ENCODE assay signal across 8 cellular contexts in the genomic region with DNA sequence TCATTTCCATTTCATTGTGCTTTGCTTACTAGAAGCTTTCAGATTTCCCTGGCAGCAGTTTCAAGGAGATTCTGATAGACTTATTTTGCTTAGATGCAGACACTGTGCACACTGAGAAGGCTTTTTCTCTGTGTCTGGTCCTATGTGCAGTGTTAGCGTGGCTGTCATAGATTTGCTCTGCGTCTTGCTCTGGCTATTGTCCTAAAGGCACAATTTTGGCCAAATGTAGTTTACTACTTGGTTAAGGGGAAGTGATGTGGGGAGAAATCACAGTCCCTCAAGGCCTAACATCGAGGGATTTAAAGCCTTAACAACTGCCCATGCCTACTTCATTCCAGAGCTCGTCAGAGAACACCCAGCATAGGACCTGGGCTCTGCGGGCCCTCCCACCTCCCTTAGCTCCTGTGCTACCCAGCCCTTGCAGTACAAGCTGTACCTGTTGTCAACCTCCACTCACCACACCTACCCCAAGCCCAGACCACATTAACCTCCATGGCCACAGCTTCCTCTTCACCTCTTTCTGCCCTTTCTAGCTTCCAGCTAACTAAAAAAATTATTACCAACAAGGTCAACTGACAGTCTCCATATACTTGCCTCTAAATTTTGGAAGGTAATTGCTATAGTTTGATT. TPM values are rescaled to one million over a fixed set of nuclear protein-coding genes. Genes with fewer than 3 reads are reported as not detected.
DNase-seq lines count a peak whose midpoint lies in the region; ATAC-seq, FAIRE-seq and TF ChIP-seq lines count a peak whose summit lies in the region.

No MANE protein-coding gene starts in this region.

- peak; percentile 88 for FAIRE-seq in GM18507 (lab: Jason Lieb, UNC)

- DNase-seq in GM18507 (ENCODE audit: extremely low spot score, insufficient read length, low read depth): peak; percentile 32
- peak; percentile 32 for DNase-seq in activated T-cell treated with anti-CD3 and anti-CD28 coated beads for 1 hour (ENCODE audit: low read depth)
- DNase-seq in spleen: peak; percentile 92
- no peak for DNase-seq in coronary artery (ENCODE audit: low spot score)
- no peak for DNase-seq in occipital lobe (lab: John Stamatoyannopoulos, UW)
- DNase-seq in ascending aorta (ENCODE audit: low spot score in 2 of 2): no peak

- H3K27me3 ChIP-seq in spleen (replicated peaks in 1 of 7): no peaks in the 10 kb centered on the region
- H3K27me3 ChIP-seq in ascending aorta: no peaks in the 10 kb centered on the region

- no peak for TF ChIP-seq CTCF in spleen (IDR thresholded peaks at IDR 0.05 in 8 of 11, conservative IDR thresholded peaks at IDR 0.05 in 3 of 11)
- no peak for TF ChIP-seq CTCF in coronary artery (IDR thresholded peaks at IDR 0.05)
- no peak for TF ChIP-seq CTCF in ascending aorta (IDR thresholded peaks at IDR 0.05)

- no peak for TF ChIP-seq POLR2A in spleen (IDR thresholded peaks at IDR 0.05)

- peaks cover 0 to 4% (median 0%) of the 10 kb centered on the region in 6 donors for H3K36me3 ChIP-seq in spleen
- H3K36me3 ChIP-seq in ascending aorta: no peaks in the 10 kb centered on the region

- 47 to 68% (median 60%) methylated on average over 5 of the region's 5 CpGs for WGBS in spleen, 5 donors

- intact Hi-C loops in spleen (cut with DNase I; ENCODE audit: low total_unique reads): no loop called here
- intact Hi-C loops in ascending aorta (cut with DNase I): no loop called here

- H3K4me3 ChIP-seq in spleen (peak overlapping the region in 1 of 8 donors; percentile 29), coronary artery (no peak overlapping the region), ascending aorta (no peak overlapping the region)

- ATAC-seq in HG03354 (IDR thresholded peaks at IDR 0.05; ENCODE audit: poor library complexity, severe bottlenecking, unreplicated experiment) (peak; percentile 80), HG02970 (IDR thresholded peaks at IDR 0.05; ENCODE audit: low FRiP score, unreplicated experiment) (no peak)

- H3K27ac ChIP-seq in spleen (peak overlapping the region in 4 of 8 donors; percentile 53 to 75 (median 56)), coronary artery (no peak overlapping the region), ascending aorta (no peak overlapping the region)

- H3K4me1 ChIP-seq in spleen: peaks cover 0 to 46% (median 21%) of the 10 kb centered on the region in 6 donors
- H3K4me1 ChIP-seq in ascending aorta: peaks cover 0 to 5% of the 10 kb centered on the region in 2 donors

- no peaks in the 10 kb centered on the region for H3K9me3 ChIP-seq in spleen
- H3K9me3 ChIP-seq in ascending aorta: no peaks in the 10 kb centered on the region

RNA-seq across cellular contexts. Expression of gene KATNAL1, which starts 38.9 kb away (rescaled TPM):
- total RNA-seq in spleen: 10 to 100 TPM in 5 of 7 donors, 1 to 10 TPM in 2; 7.1 to 17.6 (median 11.1) TPM
- polyA plus RNA-seq in spleen: 1 to 10 TPM in 2 of 3 donors, under 1 TPM in 1; 0.78 to 2.0 (median 1.9) TPM
- total RNA-seq in occipital lobe: 76.3 TPM
- 13.2 TPM for total RNA-seq in ascending aorta

Comparison
In these comparisons a context has a peak if more than half of its experiments do, and no peak if none do; other contexts are left out.
1. DNase-seq: peak in GM18507 (single experiment), activated T-cell treated with anti-CD3 and anti-CD28 coated beads for 1 hour (single experiment) and spleen (single experiment); none in coronary artery (single experiment), occipital lobe (single experiment) and ascending aorta (0 of 2).